ENCODE assay signal across 9 cellular contexts in the genomic region with DNA sequence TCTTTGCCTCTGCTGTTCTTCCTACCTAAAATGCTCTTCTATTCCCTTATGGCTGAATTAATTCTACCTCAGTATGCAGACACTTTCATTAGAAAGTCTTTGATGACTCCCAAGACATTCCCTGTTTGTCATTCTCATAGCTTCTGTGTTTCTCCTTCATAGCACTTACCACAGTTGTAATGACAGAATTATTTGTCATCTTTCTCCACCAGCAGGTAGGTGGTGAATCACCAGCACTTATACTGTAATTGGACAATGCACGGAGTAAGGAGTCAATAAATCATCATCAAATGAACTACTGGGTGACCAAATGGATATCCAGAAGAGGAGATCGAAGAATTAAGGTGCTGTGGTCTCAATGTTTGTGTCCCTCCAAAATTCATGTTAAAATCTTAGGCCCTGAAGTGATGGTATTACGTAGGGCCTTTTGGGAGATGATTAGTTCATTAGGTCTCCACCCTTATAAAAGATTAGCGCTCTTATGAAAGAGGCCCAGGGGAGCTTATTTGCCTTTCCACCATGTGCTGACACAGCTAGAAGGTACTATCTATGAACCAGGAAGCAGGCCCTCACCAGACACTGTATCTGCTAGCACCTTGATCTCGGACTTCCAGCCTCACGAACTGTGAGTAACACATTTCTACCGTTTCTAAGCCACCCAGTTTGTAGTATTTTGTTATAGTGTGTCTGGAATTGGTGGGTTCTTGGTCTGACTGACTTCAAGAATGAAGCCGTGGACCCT. TPM values are rescaled to one million over a fixed set of nuclear protein-coding genes. Genes with fewer than 3 reads are reported as not detected.
DNase-seq lines count a peak whose midpoint lies in the region; ATAC-seq, FAIRE-seq and TF ChIP-seq lines count a peak whose summit lies in the region.
"Had no signal": no experiment of that assay in that cellular context is flagged by ENCODE, and none has a peak within 500 bp of the region (broad histone marks: within the 10 kb centered on the region; RNA-seq: fewer than 3 reads in every experiment).

No MANE protein-coding gene starts in this region.

- DNase-seq in HepG2 (ENCODE audit: low spot score), result no peak
- DNase-seq in right lobe of liver, result no peak
- peak; percentile 40 for DNase-seq in SW480 (ENCODE audit: low spot score)
- no peak for DNase-seq in pancreas
- no peak for DNase-seq in AG08395 (ENCODE audit: low spot score)
- DNase-seq in NCI-H82 treated with DMSO at 0.1 percent for 48 hours (lab: John Stamatoyannopoulos, UW; ENCODE audit: unreplicated experiment), result no peak
- no peak for DNase-seq in activated CD8-positive, alpha-beta memory T cell treated with anti-CD3 and anti-CD28 coated beads, Interleukin-2, amount 50 U/mL, for 4 hours
- DNase-seq: NCI-H82 had no signal

- peaks cover 26% of the 10 kb centered on the region for H3K79me2 ChIP-seq in HepG2 (ENCODE audit: insufficient read depth, low read length)

- no peaks in the 10 kb centered on the region; a peak in 1 of 5 replicates for H3K27me3 ChIP-seq in HepG2 (ENCODE audit: control insufficient read depth in 1 of 2, insufficient read depth in 2 of 2, low read length in 2 of 2)
- no peaks in the 10 kb centered on the region for H3K27me3 ChIP-seq in right lobe of liver
- H3K27me3 ChIP-seq in gastroesophageal sphincter, result no peaks in the 10 kb centered on the region
- H3K27me3 ChIP-seq in pancreas, result no peaks in the 10 kb centered on the region

- H3K4me2 ChIP-seq in HepG2 (ENCODE audit: low read depth, low read length), result no peak overlapping the region

- 79% methylated on average over 8 of the region's 8 CpGs for WGBS in HepG2 (ENCODE audit: low lambda C conversion rate)
- 94% methylated on average over 7 of the region's 8 CpGs for WGBS in right lobe of liver (ENCODE audit: insufficient coverage, low coverage, low lambda C conversion rate, missing lambda C conversion rate)
- WGBS in gastroesophageal sphincter (ENCODE audit: low coverage in 1 of 2), 2 donors, result 80% methylated on average over 2 to 7 of the region's 8 CpGs
- WGBS in pancreas, 2 donors, result 96 to 98% methylated on average over 8 of the region's 8 CpGs

- peaks cover 20% of the 10 kb centered on the region for H4K20me1 ChIP-seq in HepG2 (ENCODE audit: insufficient read depth, low read length)

- in situ Hi-C loops in HepG2 (cut with HindIII; ENCODE audit: extremely low pct_ligation_motif_present, low pct_unique_long_range_greater_than_20kb), result loop anchor here (25.0 kb wide), 2 partner anchors 761 to 2011 kb away; no protein-coding TSS in a partner anchor

- H3K9ac ChIP-seq in HepG2 (ENCODE audit: insufficient read depth, low read depth, low read length), result no peak overlapping the region

- FAIRE-seq in HepG2 (lab: Jason Lieb, UNC) (no peak), pancreas (lab: Jason Lieb, UNC) (no peak)

- intact Hi-C loops in HepG2 (cut with micrococcal nuclease; ENCODE audit: unreplicated experiment) (no loop called here), right lobe of liver (cut with DNase I) (no loop called here), pancreas (cut with DNase I) (no loop called here)

- H3K4me1 ChIP-seq in HepG2 (ENCODE audit: insufficient read depth, low read length) (peaks cover 51% of the 10 kb centered on the region), right lobe of liver (peaks cover 0 to 28% (median 7%) of the 10 kb centered on the region in 4 donors), gastroesophageal sphincter (peaks cover 0 to 37% (median 12%) of the 10 kb centered on the region in 3 donors), pancreas (peaks cover 9 to 21% (median 11%) of the 10 kb centered on the region in 3 donors)

- no peak for TF ChIP-seq POLR2A in HepG2 (IDR thresholded peaks at IDR 0.05; ENCODE audit: insufficient read depth in 1 of 2, low read depth in 2 of 2, low read length in 2 of 2)
- no peak for TF ChIP-seq POLR2A in right lobe of liver (IDR thresholded peaks at IDR 0.05)
- TF ChIP-seq POLR2A in gastroesophageal sphincter (IDR thresholded peaks at IDR 0.05), result no peak

- H3K27ac ChIP-seq in HepG2 (ENCODE audit: extremely low read length, insufficient read depth, low read length) (no peak overlapping the region), right lobe of liver (peak overlapping the region in 1 of 3 donors; percentile 91), gastroesophageal sphincter (peak overlapping the region; percentile 62 to 90 (median 88)), pancreas (peak overlapping the region in 2 of 4 donors; percentile 95 to 98)

- no TSS peak for BruUV-seq in HepG2 (replicated peaks; lab: Mats Ljungman, UMichigan)

- no peak for ATAC-seq in HepG2
- no peak for ATAC-seq in right lobe of liver
- ATAC-seq in gastroesophageal sphincter, result no peak
- ATAC-seq in pancreas, result no peak

- no peaks in the 10 kb centered on the region for H3K36me3 ChIP-seq in HepG2 (replicated peaks in 1 of 2; ENCODE audit: control insufficient read depth in 1 of 2, insufficient read depth in 2 of 2, low read length in 2 of 2)
- no peaks in the 10 kb centered on the region for H3K36me3 ChIP-seq in right lobe of liver
- no peaks in the 10 kb centered on the region for H3K36me3 ChIP-seq in gastroesophageal sphincter
- H3K36me3 ChIP-seq in pancreas, result no peaks in the 10 kb centered on the region

- CTCF ChIA-PET in HepG2 (lab: Yijun Ruan, JAX; ENCODE audit: low intra/inter-chr PET ratio, low total read pairs), result no interaction called here

- no peak for TF ChIP-seq RAD21 in HepG2 (CRISPR knock-in tag; IDR thresholded peaks at IDR 0.05)

- no peak for TF ChIP-seq CTCF in HepG2 (CRISPR knock-in tag; IDR thresholded peaks at IDR 0.05)
- no peak for TF ChIP-seq CTCF in right lobe of liver (IDR thresholded peaks at IDR 0.05)
- no peak for TF ChIP-seq CTCF in gastroesophageal sphincter (IDR thresholded peaks at IDR 0.05)
- TF ChIP-seq CTCF in pancreas (IDR thresholded peaks at IDR 0.05), result no peak

- H2AFZ ChIP-seq in HepG2 (ENCODE audit: low read length), result peak overlapping the region; percentile 62

- POLR2A ChIA-PET in HepG2 (lab: Yijun Ruan, JAX), result no interaction called here

- H3K9me3 ChIP-seq in HepG2 (ENCODE audit: low read length) (no peaks in the 10 kb centered on the region), right lobe of liver (no peaks in the 10 kb centered on the region), gastroesophageal sphincter (no peaks in the 10 kb centered on the region), pancreas (no peaks in the 10 kb centered on the region)

- H3K4me3 ChIP-seq in HepG2 (replicated peaks in 1 of 3; ENCODE audit: insufficient read depth in 1 of 3, low read depth in 2 of 3, low read length in 3 of 3) (no peak overlapping the region), right lobe of liver (no peak overlapping the region), gastroesophageal sphincter (peak overlapping the region in 1 of 2 donors; percentile 67), pancreas (no peak overlapping the region)

- TF ChIP-seq EP300 in HepG2 (IDR thresholded peaks at IDR 0.05; ENCODE audit: low read depth in 2 of 2, low read length in 2 of 2), result no peak
- no peak for TF ChIP-seq EP300 in HepG2 (CRISPR knock-in tag; IDR thresholded peaks at IDR 0.05; ENCODE audit: borderline replicate concordance)
- no peak for TF ChIP-seq EP300 in gastroesophageal sphincter (IDR thresholded peaks at IDR 0.05)

RNA-seq across cellular contexts. Expression of gene CCT8, which starts 2.4 kb away (rescaled TPM):
- total RNA-seq in HepG2 (2016; rRNA removed; fragmentation: Illumina TruSeq; extraction: Trizol) (325 and 538 TPM in 2 replicates), right lobe of liver (10 to 100 TPM; 34.3 to 83.1 (median 55.0) TPM), gastroesophageal sphincter (100 to 1,000 TPM in 1 of 4 donors, 10 to 100 TPM in 3; 90.6 to 133 (median 90.9) TPM), pancreas (10 to 100 TPM; 57.8 to 92.3 (median 63.0) TPM)
- 81.4 and 96.3 TPM in 2 replicates for total RNA-seq in HepG2 (2016; cell fraction: cytosol; rRNA removed; fragmentation: Illumina TruSeq; extraction: Trizol; ENCODE audit: low read depth)
- total RNA-seq in HepG2 (2016; cell fraction: insoluble cytoplasmic fraction; rRNA removed; fragmentation: Illumina TruSeq; extraction: Trizol), result 336 and 530 TPM in 2 replicates
- 134 and 165 TPM in 2 replicates for total RNA-seq in HepG2 (2016; cell fraction: membrane; rRNA removed; fragmentation: Illumina TruSeq; extraction: Trizol)
- total RNA-seq in HepG2 (2016; cell fraction: nucleus; rRNA removed; fragmentation: Illumina TruSeq; extraction: Trizol), result 137 and 155 TPM in 2 replicates
- polyA plus RNA-seq in HepG2 (2011; rRNA removed) (87.0 and 127 TPM in 2 replicates), pancreas (10 to 100 TPM; 62.6 to 85.3 TPM)
- polyA plus RNA-seq in HepG2 (2011; cell fraction: cytosol; rRNA removed), result 80.0 and 97.4 TPM in 2 replicates
- 53.9 and 70.6 TPM in 2 replicates for polyA plus RNA-seq in HepG2 (2011; cell fraction: nucleus; rRNA removed)
- polyA plus RNA-seq in HepG2 (2012), result 174 and 217 TPM in 2 replicates
- polyA plus RNA-seq in HepG2 (2016; cell fraction: cytosol; fragmentation: Illumina TruSeq; extraction: Trizol; ENCODE audit: low read depth), result 45.9 and 52.2 TPM in 2 replicates
- 406 and 427 TPM in 2 replicates for polyA plus RNA-seq in HepG2 (2016; cell fraction: insoluble cytoplasmic fraction; fragmentation: Illumina TruSeq; extraction: Trizol; ENCODE audit: low read depth)
- polyA plus RNA-seq in HepG2 (2016; cell fraction: membrane; fragmentation: Illumina TruSeq; extraction: Trizol; ENCODE audit: low read depth), result 80.8 and 98.2 TPM in 2 replicates
- 196 and 213 TPM in 2 replicates for polyA plus RNA-seq in HepG2 (2016; cell fraction: nucleus; fragmentation: Illumina TruSeq; extraction: Trizol; ENCODE audit: insufficient read depth, low read depth)
- 56.7 and 122 TPM in 2 replicates for polyA minus RNA-seq in HepG2 (2011; rRNA and poly(A)+ RNA removed; ENCODE audit: low replicate concordance)
- polyA minus RNA-seq in HepG2 (2011; cell fraction: cytosol; rRNA and poly(A)+ RNA removed), result 110 and 112 TPM in 2 replicates
- 74.0 and 108 TPM in 2 replicates for polyA minus RNA-seq in HepG2 (2011; cell fraction: nucleus; rRNA and poly(A)+ RNA removed)

RNA-seq across cellular contexts. Expression of gene USP16, which starts 51.4 kb away (rescaled TPM):
- total RNA-seq in HepG2 (2016; rRNA removed; fragmentation: Illumina TruSeq; extraction: Trizol) (46.9 and 72.4 TPM in 2 replicates), right lobe of liver (10 to 100 TPM; 14.1 to 20.5 (median 17.4) TPM), gastroesophageal sphincter (10 to 100 TPM; 37.4 to 65.4 (median 45.7) TPM), pancreas (10 to 100 TPM; 17.6 to 27.3 (median 20.1) TPM)
- 8.2 and 9.5 TPM in 2 replicates for total RNA-seq in HepG2 (2016; cell fraction: cytosol; rRNA removed; fragmentation: Illumina TruSeq; extraction: Trizol; ENCODE audit: low read depth)
- total RNA-seq in HepG2 (2016; cell fraction: insoluble cytoplasmic fraction; rRNA removed; fragmentation: Illumina TruSeq; extraction: Trizol), result 46.8 and 73.9 TPM in 2 replicates
- total RNA-seq in HepG2 (2016; cell fraction: membrane; rRNA removed; fragmentation: Illumina TruSeq; extraction: Trizol), result 25.9 and 27.0 TPM in 2 replicates
- total RNA-seq in HepG2 (2016; cell fraction: nucleus; rRNA removed; fragmentation: Illumina TruSeq; extraction: Trizol), result 31.9 and 37.3 TPM in 2 replicates
- polyA plus RNA-seq in HepG2 (2011; rRNA removed) (12.0 and 16.5 TPM in 2 replicates), pancreas (10 to 100 TPM; 13.8 to 25.6 TPM)
- 4.6 and 7.2 TPM in 2 replicates for polyA plus RNA-seq in HepG2 (2011; cell fraction: cytosol; rRNA removed)
- polyA plus RNA-seq in HepG2 (2011; cell fraction: nucleus; rRNA removed), result 10.3 and 11.5 TPM in 2 replicates
- 20.8 and 28.1 TPM in 2 replicates for polyA plus RNA-seq in HepG2 (2012)
- 3.3 and 3.5 TPM in 2 replicates for polyA plus RNA-seq in HepG2 (2016; cell fraction: cytosol; fragmentation: Illumina TruSeq; extraction: Trizol; ENCODE audit: low read depth)
- polyA plus RNA-seq in HepG2 (2016; cell fraction: insoluble cytoplasmic fraction; fragmentation: Illumina TruSeq; extraction: Trizol; ENCODE audit: low read depth), result 48.3 and 53.1 TPM in 2 replicates
- polyA plus RNA-seq in HepG2 (2016; cell fraction: membrane; fragmentation: Illumina TruSeq; extraction: Trizol; ENCODE audit: low read depth), result 8.0 and 9.3 TPM in 2 replicates
- polyA plus RNA-seq in HepG2 (2016; cell fraction: nucleus; fragmentation: Illumina TruSeq; extraction: Trizol; ENCODE audit: insufficient read depth, low read depth), result 41.1 and 44.1 TPM in 2 replicates
- 4.9 and 7.5 TPM in 2 replicates for polyA minus RNA-seq in HepG2 (2011; rRNA and poly(A)+ RNA removed; ENCODE audit: low replicate concordance)
- polyA minus RNA-seq in HepG2 (2011; cell fraction: cytosol; rRNA and poly(A)+ RNA removed), result 10.9 and 11.0 TPM in 2 replicates
- polyA minus RNA-seq in HepG2 (2011; cell fraction: nucleus; rRNA and poly(A)+ RNA removed), result 29.6 and 30.9 TPM in 2 replicates

RNA-seq across cellular contexts. Expression of gene MAP3K7CL, which starts 54.6 kb away (rescaled TPM):
- 0.15 TPM in 1 of 2 replicates, not detected in the other for total RNA-seq in HepG2 (2016; rRNA removed; fragmentation: Illumina TruSeq; extraction: Trizol)
- not detected in 2 replicates for total RNA-seq in HepG2 (2016; cell fraction: cytosol; rRNA removed; fragmentation: Illumina TruSeq; extraction: Trizol; ENCODE audit: low read depth)
- 0.37 TPM in 1 of 2 replicates, not detected in the other for total RNA-seq in HepG2 (2016; cell fraction: insoluble cytoplasmic fraction; rRNA removed; fragmentation: Illumina TruSeq; extraction: Trizol)
- not detected in 2 replicates for total RNA-seq in HepG2 (2016; cell fraction: membrane; rRNA removed; fragmentation: Illumina TruSeq; extraction: Trizol)
- total RNA-seq in HepG2 (2016; cell fraction: nucleus; rRNA removed; fragmentation: Illumina TruSeq; extraction: Trizol), result not detected in 2 replicates
- polyA plus RNA-seq in HepG2 (2011; rRNA removed), result 0.04 TPM in 1 of 2 replicates, not detected in the other
- polyA plus RNA-seq in HepG2 (2011; cell fraction: cytosol; rRNA removed), result 0.04 TPM in 1 of 2 replicates, not detected in the other
- polyA plus RNA-seq in HepG2 (2011; cell fraction: nucleus; rRNA removed), result not detected in 2 replicates
- polyA plus RNA-seq in HepG2 (2012), result not detected in 2 replicates
- 0.18 TPM in 1 of 2 replicates, not detected in the other for polyA plus RNA-seq in HepG2 (2016; cell fraction: cytosol; fragmentation: Illumina TruSeq; extraction: Trizol; ENCODE audit: low read depth)
- not detected in 2 replicates for polyA plus RNA-seq in HepG2 (2016; cell fraction: insoluble cytoplasmic fraction; fragmentation: Illumina TruSeq; extraction: Trizol; ENCODE audit: low read depth)
- 0.13 and 0.19 TPM in 2 replicates for polyA plus RNA-seq in HepG2 (2016; cell fraction: membrane; fragmentation: Illumina TruSeq; extraction: Trizol; ENCODE audit: low read depth)
- not detected in 2 replicates for polyA plus RNA-seq in HepG2 (2016; cell fraction: nucleus; fragmentation: Illumina TruSeq; extraction: Trizol; ENCODE audit: insufficient read depth, low read depth)
- 5.5 TPM in 1 of 2 replicates, not detected in the other for polyA minus RNA-seq in HepG2 (2011; rRNA and poly(A)+ RNA removed; ENCODE audit: low replicate concordance)
- polyA minus RNA-seq in HepG2 (2011; cell fraction: cytosol; rRNA and poly(A)+ RNA removed), result not detected in 2 replicates
- polyA minus RNA-seq in HepG2 (2011; cell fraction: nucleus; rRNA and poly(A)+ RNA removed), result not detected in 2 replicates
- 1 to 10 TPM; 2.0 to 3.5 (median 2.8) TPM for total RNA-seq in right lobe of liver
- 1 to 10 TPM; 1.5 to 2.6 (median 2.2) TPM for total RNA-seq in gastroesophageal sphincter
- total RNA-seq in pancreas, result 1 to 10 TPM; 2.0 to 4.3 (median 2.8) TPM
- polyA plus RNA-seq in pancreas, result 1 to 10 TPM; 4.0 to 7.3 TPM

RNA-seq across cellular contexts. Expression of gene RWDD2B, which starts 56.7 kb away (rescaled TPM):
- total RNA-seq in HepG2 (2016; rRNA removed; fragmentation: Illumina TruSeq; extraction: Trizol) (20.9 and 28.3 TPM in 2 replicates), right lobe of liver (10 to 100 TPM; 11.6 to 22.0 (median 14.7) TPM), gastroesophageal sphincter (10 to 100 TPM; 11.9 to 21.0 (median 16.3) TPM), pancreas (10 to 100 TPM in 5 of 6 donors, 1 to 10 TPM in 1; 8.7 to 15.9 (median 11.5) TPM)
- total RNA-seq in HepG2 (2016; cell fraction: cytosol; rRNA removed; fragmentation: Illumina TruSeq; extraction: Trizol; ENCODE audit: low read depth), result 10.0 and 11.2 TPM in 2 replicates
- total RNA-seq in HepG2 (2016; cell fraction: insoluble cytoplasmic fraction; rRNA removed; fragmentation: Illumina TruSeq; extraction: Trizol), result 22.0 and 27.5 TPM in 2 replicates
- total RNA-seq in HepG2 (2016; cell fraction: membrane; rRNA removed; fragmentation: Illumina TruSeq; extraction: Trizol), result 28.3 and 28.6 TPM in 2 replicates
- 9.7 and 10.9 TPM in 2 replicates for total RNA-seq in HepG2 (2016; cell fraction: nucleus; rRNA removed; fragmentation: Illumina TruSeq; extraction: Trizol)
- polyA plus RNA-seq in HepG2 (2011; rRNA removed) (9.3 and 9.9 TPM in 2 replicates), pancreas (10 to 100 TPM in 1 of 2 donors, 1 to 10 TPM in 1; 8.2 to 10.9 TPM)
- 4.6 and 6.6 TPM in 2 replicates for polyA plus RNA-seq in HepG2 (2011; cell fraction: cytosol; rRNA removed)
- 2.5 and 3.6 TPM in 2 replicates for polyA plus RNA-seq in HepG2 (2011; cell fraction: nucleus; rRNA removed)
- polyA plus RNA-seq in HepG2 (2012), result 8.4 and 13.0 TPM in 2 replicates
- 13.0 and 14.8 TPM in 2 replicates for polyA plus RNA-seq in HepG2 (2016; cell fraction: cytosol; fragmentation: Illumina TruSeq; extraction: Trizol; ENCODE audit: low read depth)
- polyA plus RNA-seq in HepG2 (2016; cell fraction: insoluble cytoplasmic fraction; fragmentation: Illumina TruSeq; extraction: Trizol; ENCODE audit: low read depth), result 31.8 and 32.4 TPM in 2 replicates
- polyA plus RNA-seq in HepG2 (2016; cell fraction: membrane; fragmentation: Illumina TruSeq; extraction: Trizol; ENCODE audit: low read depth), result 25.4 and 26.8 TPM in 2 replicates
- polyA plus RNA-seq in HepG2 (2016; cell fraction: nucleus; fragmentation: Illumina TruSeq; extraction: Trizol; ENCODE audit: insufficient read depth, low read depth), result 16.3 and 18.5 TPM in 2 replicates
- 2.7 and 14.4 TPM in 2 replicates for polyA minus RNA-seq in HepG2 (2011; rRNA and poly(A)+ RNA removed; ENCODE audit: low replicate concordance)
- 4.1 and 5.6 TPM in 2 replicates for polyA minus RNA-seq in HepG2 (2011; cell fraction: cytosol; rRNA and poly(A)+ RNA removed)
- polyA minus RNA-seq in HepG2 (2011; cell fraction: nucleus; rRNA and poly(A)+ RNA removed), result 3.7 and 5.5 TPM in 2 replicates
